ENCODE assay signal across 1 cellular context in genomic region chr1:14659913-14660312, GRCh38.
TF ChIP-seq lines count a peak whose summit lies in the region.

No MANE protein-coding gene starts in this region.

TF ChIP-seq in SK-N-SH, 30 proteins besides CTCF, POLR2A, EP300 and RAD21 (continued from another document):
- TF ChIP-seq, protein P1, sequence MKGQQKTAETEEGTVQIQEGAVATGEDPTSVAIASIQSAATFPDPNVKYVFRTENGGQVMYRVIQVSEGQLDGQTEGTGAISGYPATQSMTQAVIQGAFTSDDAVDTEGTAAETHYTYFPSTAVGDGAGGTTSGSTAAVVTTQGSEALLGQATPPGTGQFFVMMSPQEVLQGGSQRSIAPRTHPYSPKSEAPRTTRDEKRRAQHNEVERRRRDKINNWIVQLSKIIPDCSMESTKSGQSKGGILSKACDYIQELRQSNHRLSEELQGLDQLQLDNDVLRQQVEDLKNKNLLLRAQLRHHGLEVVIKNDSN (IDR thresholded peaks at IDR 0.05; ENCODE audit: borderline replicate concordance, low read depth): no peak
- TF ChIP-seq CHD2 (IDR thresholded peaks at IDR 0.05; ENCODE audit: low read length, partially characterized antibody): peak; percentile 24
- TF ChIP-seq MXI1 (IDR thresholded peaks at IDR 0.05; ENCODE audit: low read depth, low read length): no peak
- no peak for TF ChIP-seq JUND (IDR thresholded peaks at IDR 0.05)
- TF ChIP-seq GABPA (IDR thresholded peaks at IDR 0.05; ENCODE audit: low read depth): no peak
- TF ChIP-seq EZH2phosphoT487 (IDR thresholded peaks at IDR 0.05; ENCODE audit: borderline replicate concordance, low read depth): no peak
- no peak for TF ChIP-seq RCOR1 (IDR thresholded peaks at IDR 0.05; ENCODE audit: low read length)
- TF ChIP-seq, protein P2, sequence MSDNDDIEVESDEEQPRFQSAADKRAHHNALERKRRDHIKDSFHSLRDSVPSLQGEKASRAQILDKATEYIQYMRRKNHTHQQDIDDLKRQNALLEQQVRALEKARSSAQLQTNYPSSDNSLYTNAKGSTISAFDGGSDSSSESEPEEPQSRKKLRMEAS (IDR thresholded peaks at IDR 0.05; ENCODE audit: low read depth): no peak
- TF ChIP-seq MEF2A (IDR thresholded peaks at IDR 0.05; ENCODE audit: borderline replicate concordance, low read depth): no peak
- TF ChIP-seq NRF1 (IDR thresholded peaks at IDR 0.05; ENCODE audit: low read depth, low read length): no peak
